10 cellular contexts compared by ENCODE assay signal in the genomic region with DNA sequence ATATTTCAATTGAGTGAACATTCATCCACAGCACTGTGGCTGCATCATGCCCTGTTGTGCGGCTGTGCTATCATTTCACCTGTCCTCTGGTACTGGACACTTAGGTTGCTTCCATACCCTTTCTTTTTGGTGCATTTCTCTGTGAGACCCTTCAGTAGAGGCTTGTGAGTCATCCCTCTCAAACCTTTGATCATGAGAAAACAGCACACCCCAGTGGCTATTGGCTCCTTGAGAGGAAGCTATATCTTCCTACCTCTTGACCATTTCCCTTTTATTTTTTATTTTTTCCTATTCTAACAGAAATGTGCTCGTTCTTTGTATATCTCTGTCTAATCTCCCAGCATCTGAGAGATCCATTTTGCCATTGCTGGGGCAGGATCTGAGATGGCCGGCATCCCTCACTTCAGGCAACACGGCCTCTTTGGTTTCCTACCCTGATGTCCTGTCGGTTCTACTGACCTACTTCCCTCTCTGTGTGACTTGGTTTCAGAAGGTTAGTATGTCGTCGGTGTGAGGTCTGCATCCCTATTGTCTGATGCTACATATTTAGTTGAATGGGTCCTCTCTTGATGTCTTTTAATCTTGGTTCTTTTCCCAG. TPM values are rescaled to one million over a fixed set of nuclear protein-coding genes. Genes with fewer than 3 reads are reported as not detected.
A peak's percentile ranks its signal among the peaks of the same experiment; 100 is the strongest.
DNase-seq lines count a peak whose midpoint lies in the region; ATAC-seq, FAIRE-seq and TF ChIP-seq lines count a peak whose summit lies in the region.
"Had no signal": no experiment of that assay in that cellular context is flagged by ENCODE, and none has a peak within 500 bp of the region (broad histone marks: within the 10 kb centered on the region; RNA-seq: fewer than 3 reads in every experiment).

No MANE protein-coding gene starts in this region.

- peaks cover 4% of the 10 kb centered on the region for H3K27me3 Mint-ChIP-seq in T-helper 17 cell

- no peaks in the 10 kb centered on the region for H3K9me3 ChIP-seq in T-helper 17 cell (ENCODE audit: control insufficient read depth, low read length, poor library complexity, severe bottlenecking)
- no peaks in the 10 kb centered on the region for H3K9me3 ChIP-seq in kidney (ENCODE audit: control insufficient read depth in 1 of 2, low read length in 2 of 2)
- no peaks in the 10 kb centered on the region for H3K9me3 ChIP-seq in trophoblast cell (ENCODE audit: insufficient read depth, low read depth, low read length)
- H3K9me3 ChIP-seq: MG63 had no signal

- peak; percentile 50 to 57 for DNase-seq in AML-193 (lab: John Stamatoyannopoulos, UW)
- no peak for DNase-seq in GM19239 (ENCODE audit: insufficient read length, low spot score)
- no peak for DNase-seq in T-helper 17 cell
- no peak for DNase-seq in kidney
- no peak for DNase-seq in trophoblast cell
- no peak for DNase-seq in NCI-H345 treated with DMSO at 0.1 percent for 48 hours (lab: John Stamatoyannopoulos, UW; ENCODE audit: unreplicated experiment)
- DNase-seq in posterior vena cava (ENCODE audit: low spot score), result no peak
- DNase-seq: MG63 had no signal

- no peak overlapping the region for H3K14ac ChIP-seq in trophoblast cell (ENCODE audit: low read length)

- FAIRE-seq in GM19239 (lab: Jason Lieb, UNC) (peak; percentile 93), kidney (lab: Jason Lieb, UNC) (no peak)
- FAIRE-seq: islet of Langerhans had no signal

- H4K91ac ChIP-seq in trophoblast cell (ENCODE audit: low read depth, low read length), result no peak overlapping the region

- H3K4me3 ChIP-seq in kidney (ENCODE audit: low read length in 2 of 2) (no peak overlapping the region), trophoblast cell (ENCODE audit: low read depth, low read length) (no peak overlapping the region)
- H3K4me3 ChIP-seq: MG63 had no signal

- H3K4me3 Mint-ChIP-seq in T-helper 17 cell, result no peak overlapping the region

- peak overlapping the region; percentile 24 for H3K27ac Mint-ChIP-seq in T-helper 17 cell

- no peak overlapping the region for H2BK5ac ChIP-seq in trophoblast cell (ENCODE audit: low read depth, low read length, poor library complexity)

- no peak overlapping the region for H3K18ac ChIP-seq in trophoblast cell (ENCODE audit: low read length)

- no peaks in the 10 kb centered on the region for H3K36me3 ChIP-seq in kidney (ENCODE audit: control insufficient read depth in 1 of 2, insufficient read depth in 2 of 2, low read length in 2 of 2)
- no peaks in the 10 kb centered on the region for H3K36me3 ChIP-seq in trophoblast cell (ENCODE audit: control insufficient read depth in 1 of 2, insufficient read depth in 2 of 2, low read length in 2 of 2)
- H3K36me3 ChIP-seq: MG63 had no signal

- H3K27me3 ChIP-seq in trophoblast cell (ENCODE audit: insufficient read depth, low read length), result no peaks in the 10 kb centered on the region
- H3K27me3 ChIP-seq: MG63 had no signal

- H3K4me1 ChIP-seq in kidney (ENCODE audit: control insufficient read depth in 1 of 2, insufficient read depth in 1 of 2, low read depth in 1 of 2, low read length in 2 of 2), result no peaks in the 10 kb centered on the region
- H3K4me1 ChIP-seq in trophoblast cell (ENCODE audit: control insufficient read depth in 1 of 2, insufficient read depth in 2 of 2, low read length in 2 of 2), result no peaks in the 10 kb centered on the region

- H4K8ac ChIP-seq in trophoblast cell (ENCODE audit: low read depth, low read length), result no peak overlapping the region

- H3K4me2 ChIP-seq in trophoblast cell (ENCODE audit: low read length), result no peak overlapping the region

- H3K27ac ChIP-seq in kidney (ENCODE audit: low read depth in 2 of 2, low read length in 2 of 2), result no peak overlapping the region
- H3K27ac ChIP-seq in trophoblast cell (ENCODE audit: low read depth, low read length), result no peak overlapping the region

- no peak overlapping the region for H3K23ac ChIP-seq in trophoblast cell (ENCODE audit: low read length)

- intact Hi-C loops in kidney (cut with DNase I) (no loop called here), posterior vena cava (cut with DNase I) (no loop called here)

- no peak overlapping the region for H2BK12ac ChIP-seq in trophoblast cell (ENCODE audit: low read length)

- WGBS in trophoblast cell (ENCODE audit: extremely low coverage, insufficient coverage, insufficient read length), result no CpG with 5 or more reads among the region's 7 CpGs

- H2AFZ ChIP-seq in trophoblast cell (ENCODE audit: insufficient read depth, low read length, poor library complexity), result no peak overlapping the region

- H2BK120ac ChIP-seq in trophoblast cell (ENCODE audit: insufficient read depth, low read length, poor library complexity), result no peak overlapping the region

- ATAC-seq in T-helper 17 cell, result peak; percentile 59
- no peak for ATAC-seq in GM19467 (IDR thresholded peaks at IDR 0.05; ENCODE audit: unreplicated experiment)

- H3K9ac ChIP-seq in kidney (ENCODE audit: low read length in 2 of 2) (no peak overlapping the region), trophoblast cell (ENCODE audit: low read length) (no peak overlapping the region)

- no peaks in the 10 kb centered on the region for H3K36me3 Mint-ChIP-seq in T-helper 17 cell (ENCODE audit: low read depth)

- no peaks in the 10 kb centered on the region for H3K79me2 ChIP-seq in trophoblast cell (ENCODE audit: control insufficient read depth, insufficient read depth, low read length, poor library complexity)

- no peak overlapping the region for H2AK5ac ChIP-seq in trophoblast cell (ENCODE audit: low read length)

- peak; percentile 33 for TF ChIP-seq CTCF in kidney (IDR thresholded peaks at IDR 0.05; ENCODE audit: borderline replicate concordance, extremely low read depth, insufficient read depth)

- no peaks in the 10 kb centered on the region for H3K79me1 ChIP-seq in trophoblast cell (ENCODE audit: low read length)

- H4K12ac ChIP-seq in trophoblast cell (ENCODE audit: low read depth, low read length), result no peak overlapping the region

- H3K4me1 Mint-ChIP-seq in T-helper 17 cell, result peaks cover 10% of the 10 kb centered on the region

- H3K4ac ChIP-seq in trophoblast cell (ENCODE audit: low read depth, low read length), result no peak overlapping the region

RNA-seq across cellular contexts. Expression of gene PIK3AP1, which starts 23.8 kb away (rescaled TPM):
- total RNA-seq in T-helper 17 cell (1 to 10 TPM; 1.9 to 5.0 TPM), kidney (28.4 TPM), posterior vena cava (10 to 100 TPM in 1 of 2 donors, 1 to 10 TPM in 1; 5.8 to 14.5 TPM)
- 6.5 TPM for polyA plus RNA-seq in kidney (ENCODE audit: insufficient read depth, low read depth, low replicate concordance)
- polyA plus RNA-seq in trophoblast cell (2013), result 0.75 and 1.3 TPM in 2 replicates

Comparison
In these comparisons a context has a peak if more than half of its experiments do, and no peak if none do; other contexts are left out.
1. DNase-seq: peak in AML-193 (2 of 2); none in GM19239 (single experiment), T-helper 17 cell (0 of 3), kidney (single experiment), trophoblast cell (0 of 2), NCI-H345 treated with DMSO at 0.1 percent for 48 hours (single experiment) and posterior vena cava (single experiment).